8 cellular contexts compared by ENCODE assay signal in genomic region chr4:89158884-89159503, GRCh38. TPM values are rescaled to one million over a fixed set of nuclear protein-coding genes. Genes with fewer than 3 reads are reported as not detected.
DNase-seq lines count a peak whose midpoint lies in the region; ATAC-seq and TF ChIP-seq lines count a peak whose summit lies in the region.

No MANE protein-coding gene starts in this region.

- H3K9me3 Mint-ChIP-seq in neural crest cell: no peaks in the 10 kb centered on the region

- no peaks in the 10 kb centered on the region for H3K27me3 Mint-ChIP-seq in neural crest cell (ENCODE audit: low read depth)

- DNase-seq in AG09319 (ENCODE audit: extremely low read depth, low read depth): no peak
- DNase-seq in GM13977 (ENCODE audit: low spot score): peak; percentile 32
- peak; percentile 33 for DNase-seq in HS-5 (ENCODE audit: low read depth)
- DNase-seq in RKO (ENCODE audit: low spot score): peak; percentile 76
- DNase-seq in esophagus muscularis mucosa (ENCODE audit: extremely low spot score): no peak
- DNase-seq in neural crest cell (ENCODE audit: low read depth, low spot score): no peak
- DNase-seq in activated CD4-positive, alpha-beta T cell treated with anti-CD3 and anti-CD28 coated beads, Interleukin-2, amount 50 U/mL, for 4 hours: no peak

- no peak overlapping the region for H3K27ac ChIP-seq in esophagus muscularis mucosa (replicated peaks in 1 of 4)

- H3K4me1 Mint-ChIP-seq in neural crest cell: no peaks in the 10 kb centered on the region

- H3K4me3 ChIP-seq in esophagus muscularis mucosa: no peak overlapping the region

- no peaks in the 10 kb centered on the region for H3K36me3 Mint-ChIP-seq in neural crest cell (ENCODE audit: low read depth)

- TF ChIP-seq EP300 in esophagus muscularis mucosa (IDR thresholded peaks at IDR 0.05): no peak

- in situ Hi-C loops in GM13977 (cut with MboI; ENCODE audit: low pct_unique_long_range_greater_than_20kb, low sequenced_read_pairs, unreplicated experiment): no loop called here

- no peak for ATAC-seq in HG03439 (IDR thresholded peaks at IDR 0.05; ENCODE audit: unreplicated experiment)

- H3K4me1 ChIP-seq in esophagus muscularis mucosa: no peaks in the 10 kb centered on the region

- no peak overlapping the region for H3K27ac Mint-ChIP-seq in neural crest cell (ENCODE audit: unreplicated experiment)

- 2% methylated on average over 2 of the region's 2 CpGs for WGBS in esophagus muscularis mucosa

- H3K36me3 ChIP-seq in esophagus muscularis mucosa: no peaks in the 10 kb centered on the region

- peak; percentile 70 for TF ChIP-seq CTCF in AG09319 (IDR thresholded peaks at IDR 0.05; ENCODE audit: low read depth, low read length)
- peak; percentile 73 for TF ChIP-seq CTCF in GM13977 (IDR thresholded peaks at IDR 0.05; ENCODE audit: extremely low read depth, insufficient read depth, missing control alignments)
- peak; percentile 56 to 80 (median 70) for TF ChIP-seq CTCF in esophagus muscularis mucosa (IDR thresholded peaks at IDR 0.05)
- peak; percentile 88 for TF ChIP-seq CTCF in neural crest cell (conservative IDR thresholded peaks at IDR 0.05)

- no peaks in the 10 kb centered on the region for H3K9me3 ChIP-seq in esophagus muscularis mucosa

- intact Hi-C loops in esophagus muscularis mucosa (cut with DNase I): no loop called here

- no peaks in the 10 kb centered on the region for H3K27me3 ChIP-seq in esophagus muscularis mucosa

- H3K4me3 Mint-ChIP-seq in neural crest cell: no peak overlapping the region

- no peak for TF ChIP-seq POLR2A in esophagus muscularis mucosa (IDR thresholded peaks at IDR 0.05; ENCODE audit: low read depth)

RNA-seq across cellular contexts. Expression of gene TIGD2, which starts 47.7 kb away (rescaled TPM):
- total RNA-seq in esophagus muscularis mucosa: 1 to 10 TPM; 2.1 to 2.5 (median 2.4) TPM
- total RNA-seq in neural crest cell: 9.4 and 10.3 TPM in 2 replicates

Comparison
In these comparisons a context has a peak if more than half of its experiments do, and no peak if none do; other contexts are left out.
1. DNase-seq: peak in GM13977 (single experiment), HS-5 (single experiment) and RKO (single experiment); none in AG09319 (single experiment), esophagus muscularis mucosa (single experiment), neural crest cell (single experiment) and activated CD4-positive, alpha-beta T cell treated with anti-CD3 and anti-CD28 coated beads, Interleukin-2, amount 50 U/mL, for 4 hours (0 of 2).
2. Peak in every context shown above with its lines, with median percentiles within 50 percentile points of each other: CTCF ChIP-seq.